ENCODE assay signal across 9 cellular contexts in genomic region chr16:88634141-88634993, GRCh38. TPM values are rescaled to one million over a fixed set of nuclear protein-coding genes. Genes with fewer than 3 reads are reported as not detected.
A peak's percentile ranks its signal among the peaks of the same experiment; 100 is the strongest.
DNase-seq lines count a peak whose midpoint lies in the region; ATAC-seq and TF ChIP-seq lines count a peak whose summit lies in the region.
"Had no signal": no experiment of that assay in that cellular context is flagged by ENCODE, and none has a peak within 500 bp of the region (broad histone marks: within the 10 kb centered on the region; RNA-seq: fewer than 3 reads in every experiment).

No MANE protein-coding gene starts in this region.

- peak overlapping the region; percentile 14 to 39 (median 29) for H3K4me3 ChIP-seq in mammary epithelial cell (replicated peaks in 1 of 3; ENCODE audit: insufficient read depth in 1 of 3, low read depth in 2 of 3, low read length in 3 of 3)
- H3K4me3 ChIP-seq: SK-N-MC had no signal

- DNase-seq in GM13976 (ENCODE audit: low spot score): peak; percentile 88
- peak in 28 of 34 experiments; percentile 31 to 70 (median 47) for DNase-seq in T-cell
- DNase-seq in mammary epithelial cell: peak; percentile 70
- peak; percentile 69 for DNase-seq in left colon
- peak; percentile 45 for DNase-seq in stimulated activated naive CD4-positive, alpha-beta T cell treated with Interleukin-2 at 50 U/mL for 16 hours (lab: John Stamatoyannopoulos, UW)
- DNase-seq in NCI-H1694 (lab: John Stamatoyannopoulos, UW): no peak
- DNase-seq in Kasumi-1 (lab: John Stamatoyannopoulos, UW): no peak

- H3K9me3 ChIP-seq in mammary epithelial cell (replicated peaks; ENCODE audit: insufficient read depth, low read length): no peaks in the 10 kb centered on the region

- no peaks in the 10 kb centered on the region for H4K20me1 ChIP-seq in mammary epithelial cell (ENCODE audit: insufficient read depth, low read length)

- BruUV-seq in mammary epithelial cell (replicated peaks; lab: Mats Ljungman, UMichigan): no TSS peak

- intact Hi-C loops in mammary epithelial cell (cut with micrococcal nuclease): no loop called here
- intact Hi-C loops in left colon (cut with DNase I, micrococcal nuclease): no loop called here

- in situ Hi-C loops in GM13976 (cut with MboI; ENCODE audit: low sequenced_read_pairs, unreplicated experiment) (no loop called here), mammary epithelial cell (cut with MboI; ENCODE audit: low sequenced_read_pairs in 2 of 2) (no loop called here)

- no peak overlapping the region for H3K9ac ChIP-seq in mammary epithelial cell (ENCODE audit: insufficient read depth, low read length)

- peaks cover 1% of the 10 kb centered on the region for H3K36me3 ChIP-seq in mammary epithelial cell (ENCODE audit: insufficient read depth, low read length)

- H3K4me1 ChIP-seq in mammary epithelial cell (ENCODE audit: insufficient read depth, low read length): peaks cover 26% of the 10 kb centered on the region

- H3K9me3 Mint-ChIP-seq in T-cell: no peaks in the 10 kb centered on the region

- POLR2A ChIA-PET in T-cell (lab: Charles Lee): interaction anchor here in 1 of 2 donors (0.7 kb wide), 1 partner anchor 462 kb away, joined by 9 read pairs; no protein-coding TSS in a partner anchor

- H3K36me3 Mint-ChIP-seq in T-cell: peaks cover 12% of the 10 kb centered on the region

- WGBS in mammary epithelial cell (ENCODE audit: low coverage, missing lambda C conversion rate): 40% methylated on average over 1 of the region's 82 CpGs

- dilution Hi-C loops in mammary epithelial cell (cut with HindIII; ENCODE audit: low sequenced_read_pairs): no loop called here

- H3K27me3 Mint-ChIP-seq in T-cell: peaks cover 8 to 11% of the 10 kb centered on the region in 2 donors

- peak overlapping the region; percentile 98 for H3K4me2 ChIP-seq in mammary epithelial cell (ENCODE audit: insufficient read depth, low read depth, low read length)

- peak overlapping the region in 1 of 2 donors; percentile 19 for H3K27ac Mint-ChIP-seq in T-cell

- peak overlapping the region; percentile 67 for H2AFZ ChIP-seq in mammary epithelial cell (ENCODE audit: low read depth, low read length)

- ATAC-seq in HG02642 (IDR thresholded peaks at IDR 0.05; ENCODE audit: poor library complexity, unreplicated experiment) (peak; percentile 52), T-cell (replicated peaks in 1 of 4) (peak; percentile 34 to 67 (median 64)), left colon (peak; percentile 30)

- peaks cover 23 to 44% (median 31%) of the 10 kb centered on the region in 3 donors for H3K4me1 Mint-ChIP-seq in T-cell

- TF ChIP-seq CTCF in GM13976 (IDR thresholded peaks at IDR 0.05; ENCODE audit: borderline replicate concordance, control extremely low read depth, extremely low read depth, insufficient read depth, missing control alignments): no peak
- no peak for TF ChIP-seq CTCF in mammary epithelial cell (conservative IDR thresholded peaks at IDR 0.05 in 1 of 2, IDR thresholded peaks at IDR 0.05 in 1 of 2; ENCODE audit: extremely low read depth in 1 of 2, insufficient read depth in 1 of 2, low read depth in 1 of 2, low read length in 2 of 2)

- H3K4me3 Mint-ChIP-seq in T-cell: peak overlapping the region; percentile 72 to 76 (median 74)

- H3K27ac ChIP-seq in mammary epithelial cell (ENCODE audit: insufficient read depth, low read depth, low read length): peak overlapping the region; percentile 15
- H3K27ac ChIP-seq: SK-N-MC had no signal

- no peaks in the 10 kb centered on the region for H3K79me2 ChIP-seq in mammary epithelial cell (ENCODE audit: insufficient read depth, low read length)

- CTCF ChIA-PET in T-cell (lab: Charles Lee): no interaction called here
- CTCF ChIA-PET in mammary epithelial cell (lab: Charles Lee; ENCODE audit: low non-redundant PET): no interaction called here

- H3K27me3 ChIP-seq in mammary epithelial cell (ENCODE audit: insufficient read depth, low read length): peaks cover 7% of the 10 kb centered on the region

RNA-seq across cellular contexts. Expression of gene IL17C, which starts 4.0 kb away (rescaled TPM):
- under 1 TPM in 3 of 5 donors, not detected in 2; 0.35 to 0.93 (median 0.39) TPM for total RNA-seq in T-cell
- total RNA-seq in mammary epithelial cell: not detected
- 0.06 TPM for polyA plus RNA-seq in mammary epithelial cell
- polyA minus RNA-seq in mammary epithelial cell: not detected
- not detected for total RNA-seq in left colon

RNA-seq across cellular contexts. Expression of gene CYBA, which starts 16.5 kb away (rescaled TPM):
- total RNA-seq in T-cell (100 to 1,000 TPM; 271 to 456 (median 403) TPM), mammary epithelial cell (10 to 100 TPM in 1 of 2 donors, 1 to 10 TPM in 1; 2.5 to 20.3 TPM), left colon (100 to 1,000 TPM; 277 to 382 TPM)
- polyA plus RNA-seq in mammary epithelial cell: 2.1 TPM
- polyA minus RNA-seq in mammary epithelial cell: 3.1 TPM

RNA-seq across cellular contexts. Expression of gene MVD, which starts 28.5 kb away (rescaled TPM):
- total RNA-seq in T-cell: 10 to 100 TPM; 52.3 to 81.4 (median 63.4) TPM
- total RNA-seq in mammary epithelial cell: 100 to 1,000 TPM in 1 of 2 donors, 10 to 100 TPM in 1; 57.7 to 171 TPM
- polyA plus RNA-seq in mammary epithelial cell: 136 TPM
- 54.3 TPM for polyA minus RNA-seq in mammary epithelial cell
- 100 to 1,000 TPM in 1 of 2 donors, 10 to 100 TPM in 1; 74.3 to 191 TPM for total RNA-seq in left colon

RNA-seq across cellular contexts. Expression of gene SNAI3, which starts 51.9 kb away (rescaled TPM):
- total RNA-seq in T-cell: 10 to 100 TPM in 3 of 5 donors, 1 to 10 TPM in 2; 5.2 to 20.4 (median 17.2) TPM
- total RNA-seq in mammary epithelial cell: not detected
- 0.07 TPM for polyA plus RNA-seq in mammary epithelial cell
- polyA minus RNA-seq in mammary epithelial cell: not detected
- total RNA-seq in left colon: under 1 TPM; 0.15 to 0.92 TPM

Comparison
In these comparisons a context has a peak if more than half of its experiments do, and no peak if none do; other contexts are left out.
1. DNase-seq: peak in GM13976 (single experiment), T-cell (28 of 34), mammary epithelial cell (single experiment), left colon (2 of 2) and stimulated activated naive CD4-positive, alpha-beta T cell treated with Interleukin-2 at 50 U/mL for 16 hours (single experiment); none in NCI-H1694 (single experiment) and Kasumi-1 (0 of 2).
2. RNA of gene CYBA, which starts 16.5 kb away (total RNA-seq): 271 to 456 TPM in T-cell and 277 to 382 TPM in left colon; 2.5 to 20.3 TPM in mammary epithelial cell; every median in the first group is over 10 times any median in the second.
3. Peak in every context shown above with its lines, with median percentiles within 50 percentile points of each other: ATAC-seq.